Comparison of ENCODE assay signal across 1 cellular context in the genomic region with DNA sequence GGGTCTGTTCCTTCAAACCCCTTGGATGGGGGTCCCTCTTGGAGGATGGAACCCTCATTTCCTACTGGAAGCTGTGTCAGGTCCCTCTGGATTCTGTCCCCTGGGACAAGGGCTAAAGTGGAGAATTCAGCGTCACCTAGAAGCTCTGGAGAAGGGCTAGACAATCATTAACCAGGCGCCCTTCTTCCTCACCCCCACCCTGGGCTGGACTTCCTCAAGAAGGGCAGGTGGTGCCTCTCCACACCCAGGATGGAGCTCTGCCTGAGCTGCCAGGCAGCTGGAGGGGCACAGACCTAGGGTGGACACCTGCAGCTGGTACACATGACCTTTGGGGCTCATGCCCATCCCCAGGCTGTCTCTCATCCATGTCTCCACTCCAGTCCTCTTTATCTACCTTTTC.
A peak's percentile ranks its signal among the peaks of the same experiment; 100 is the strongest.
TF ChIP-seq lines count a peak whose summit lies in the region.

No MANE protein-coding gene starts in this region.

TF ChIP-seq in HepG2, 621 proteins besides CTCF, POLR2A, EP300 and RAD21:
- no peak for TF ChIP-seq ETV6 (CRISPR knock-in tag; conservative IDR thresholded peaks at IDR 0.05)
- no peak for TF ChIP-seq PHF20 (CRISPR knock-in tag; IDR thresholded peaks at IDR 0.05)
- no peak for TF ChIP-seq SIN3A (IDR thresholded peaks at IDR 0.05; ENCODE audit: borderline replicate concordance, low read depth, low read length)
- TF ChIP-seq, protein P1, sequence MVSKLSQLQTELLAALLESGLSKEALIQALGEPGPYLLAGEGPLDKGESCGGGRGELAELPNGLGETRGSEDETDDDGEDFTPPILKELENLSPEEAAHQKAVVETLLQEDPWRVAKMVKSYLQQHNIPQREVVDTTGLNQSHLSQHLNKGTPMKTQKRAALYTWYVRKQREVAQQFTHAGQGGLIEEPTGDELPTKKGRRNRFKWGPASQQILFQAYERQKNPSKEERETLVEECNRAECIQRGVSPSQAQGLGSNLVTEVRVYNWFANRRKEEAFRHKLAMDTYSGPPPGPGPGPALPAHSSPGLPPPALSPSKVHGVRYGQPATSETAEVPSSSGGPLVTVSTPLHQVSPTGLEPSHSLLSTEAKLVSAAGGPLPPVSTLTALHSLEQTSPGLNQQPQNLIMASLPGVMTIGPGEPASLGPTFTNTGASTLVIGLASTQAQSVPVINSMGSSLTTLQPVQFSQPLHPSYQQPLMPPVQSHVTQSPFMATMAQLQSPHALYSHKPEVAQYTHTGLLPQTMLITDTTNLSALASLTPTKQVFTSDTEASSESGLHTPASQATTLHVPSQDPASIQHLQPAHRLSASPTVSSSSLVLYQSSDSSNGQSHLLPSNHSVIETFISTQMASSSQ (IDR thresholded peaks at IDR 0.05; ENCODE audit: low read depth): peak; percentile 80
- TF ChIP-seq, protein P1 (CRISPR knock-in tag; IDR thresholded peaks at IDR 0.05; ENCODE audit: borderline replicate concordance): no peak
- TF ChIP-seq MYNN (CRISPR knock-in tag; IDR thresholded peaks at IDR 0.05; ENCODE audit: low read depth): no peak
TF ChIP-seq in HepG2: peak in this region for 1.
